Comparison of ENCODE assay signal across 8 cellular contexts in genomic region chr1:112618721-112619517, GRCh38. TPM values are rescaled to one million over a fixed set of nuclear protein-coding genes. Genes with fewer than 3 reads are reported as not detected.
DNase-seq lines count a peak whose midpoint lies in the region; ATAC-seq and TF ChIP-seq lines count a peak whose summit lies in the region.

ST7L (minus strand) TSS chr1:112619141; CDS start chr1:112619113, 28 bp downstream.

- no peaks in the 10 kb centered on the region; the same call in 1 of the 2 replicates for H3K27me3 Mint-ChIP-seq in H9 (ENCODE audit: low read depth)
- H3K27me3 Mint-ChIP-seq in activated CD4-positive, alpha-beta memory T cell treated with anti-CD3 and anti-CD28 coated beads, Interleukin-2, amount 10 ng/mL, durations not matched to agents 7 days and 5 days = no peaks in the 10 kb centered on the region

- no peak within 1 kb of the TSS for H4K8ac ChIP-seq in H9 (replicated peaks; ENCODE audit: insufficient read length, low read depth, low read length)

- no CpG with 5 or more reads among the region's 48 CpGs for WGBS in H9 (ENCODE audit: extremely low coverage, insufficient read length, low lambda C conversion rate)
- WGBS in liver = under 1% methylated on average over 48 of the region's 48 CpGs

- H3K9ac ChIP-seq in H9 (ENCODE audit: extremely low read depth, insufficient read length, low read length) (peak within 1 kb of the TSS; percentile 97), liver (ENCODE audit: low read depth in 1 of 2, low read length in 2 of 2) (peak within 1 kb of the TSS; percentile 98 to 100)

- H3K27me3 ChIP-seq in H9 (ENCODE audit: insufficient read depth, low read length) (no peaks in the 10 kb centered on the region), dorsolateral prefrontal cortex (no peaks in the 10 kb centered on the region), liver (ENCODE audit: control insufficient read depth in 4 of 4, insufficient read depth in 4 of 4, low read length in 3 of 4) (no peaks in the 10 kb centered on the region)

- TF ChIP-seq CTCF in C4-2B (conservative IDR thresholded peaks at IDR 0.05) (no peak), H9 (conservative IDR thresholded peaks at IDR 0.05) (no peak), dorsolateral prefrontal cortex (IDR thresholded peaks at IDR 0.05 in 54 of 56, conservative IDR thresholded peaks at IDR 0.05 in 2 of 56; ENCODE audit: low read depth in 1 of 56, partially characterized antibody in 56 of 56) (peak in 5 of 56 donors; percentile 1 to 24 (median 15)), liver (IDR thresholded peaks at IDR 0.05; ENCODE audit: low read depth, low read length, missing input control) (no peak)

- peak within 1 kb of the TSS; percentile 24 for H2BK120ac ChIP-seq in H9 (ENCODE audit: low read depth, low read length, poor library complexity, severe bottlenecking)

- intact Hi-C loops in dorsolateral prefrontal cortex (cut with DNase I) = loop anchor here (1.0 to 2.0 kb wide), 6 partner anchors 18 to 224 kb away; partner anchors contain the start of genes MOV10 (in 2 of the 2) and CTTNBP2NL (in 1 of the 2)

- POLR2A ChIA-PET in activated CD4-positive, alpha-beta memory T cell treated with anti-CD3 and anti-CD28 coated beads, Interleukin-2, amount 10 ng/mL, durations not matched to agents 7 days and 5 days (lab: Charles Lee) = interaction anchor here (0.6 to 7.9 kb wide), 33 partner anchors 9 to 1893 kb away, joined by 3 to 101 read pairs (median 5); partner anchors contain the start of genes ATP5PB, CTTNBP2NL, MAGI3 and MOV10

- no peaks in the 10 kb centered on the region for H3K4me1 ChIP-seq in H9 (ENCODE audit: insufficient read depth, low read length)
- peaks cover 3 to 26% (median 20%) of the 10 kb centered on the region in 4 donors for H3K4me1 ChIP-seq in liver (ENCODE audit: control insufficient read depth in 4 of 4, insufficient read depth in 4 of 4, low read length in 3 of 4)

- peak within 1 kb of the TSS; percentile 98 to 99 for H3K4me3 Mint-ChIP-seq in H9
- peak within 1 kb of the TSS; percentile 96 for H3K4me3 Mint-ChIP-seq in activated CD4-positive, alpha-beta memory T cell treated with anti-CD3 and anti-CD28 coated beads, Interleukin-2, amount 10 ng/mL, durations not matched to agents 7 days and 5 days

- DNase-seq in H9 (peak; percentile 69), NCI-H345 treated with DMSO at 0.1 percent for 48 hours (lab: John Stamatoyannopoulos, UW; ENCODE audit: unreplicated experiment) (peak; percentile 63), dorsolateral prefrontal cortex (peak; percentile 73 to 91 (median 86))
- peak; percentile 66 for DNase-seq in activated CD4-positive, alpha-beta memory T cell treated with anti-CD3 and anti-CD28 coated beads, Interleukin-2, amount 10 ng/mL, durations not matched to agents 7 days and 5 days
- DNase-seq in stimulated activated CD4-positive, alpha-beta T cell treated with anti-CD3 and anti-CD28 coated beads, Interleukin-2, amount 100 ng/mL, for 48 hours = peak; percentile 47 to 54

- peaks cover 22% of the 10 kb centered on the region; the same call in 1 of the 2 replicates for H3K79me2 ChIP-seq in H9 (ENCODE audit: insufficient read depth, low read length)

- peak within 1 kb of the TSS; percentile 58 for H4K5ac ChIP-seq in H9 (ENCODE audit: insufficient read length, low read depth, low read length)

- no peak within 1 kb of the TSS for H3T11ph ChIP-seq in H9 (ENCODE audit: low read length)

- peaks cover 12% of the 10 kb centered on the region for H3K23me2 ChIP-seq in H9 (ENCODE audit: insufficient read length, low read depth, low read length, poor library complexity, severe bottlenecking)

- peaks cover 5 to 11% (median 10%) of the 10 kb centered on the region in 3 experiments for H3K36me3 Mint-ChIP-seq in H9 (ENCODE audit: insufficient read depth in 1 of 3, low read depth in 3 of 3)
- peaks cover 35% of the 10 kb centered on the region for H3K36me3 Mint-ChIP-seq in activated CD4-positive, alpha-beta memory T cell treated with anti-CD3 and anti-CD28 coated beads, Interleukin-2, amount 10 ng/mL, durations not matched to agents 7 days and 5 days (ENCODE audit: low read depth)

- no peak for ATAC-seq in HG02588 (IDR thresholded peaks at IDR 0.05; ENCODE audit: unreplicated experiment)

- H2BK15ac ChIP-seq in H9 (ENCODE audit: low read depth, low read length) = no peak within 1 kb of the TSS

- peak; percentile 6 to 38 for TF ChIP-seq RAD21 in liver (IDR thresholded peaks at IDR 0.05)

- peak within 1 kb of the TSS; percentile 24; the same call in 1 of the 2 replicates for H3K4ac ChIP-seq in H9 (ENCODE audit: low read depth, low read length)

- H3K27ac ChIP-seq in C4-2B (peak within 1 kb of the TSS; percentile 98), H9 (ENCODE audit: insufficient read length, low read depth, low read length) (peak within 1 kb of the TSS; percentile 81), dorsolateral prefrontal cortex (peak within 1 kb of the TSS; percentile 93 to 99 (median 98)), liver (ENCODE audit: low read depth in 1 of 2, low read length in 2 of 2) (peak within 1 kb of the TSS; percentile 93 to 100)

- H3K4me3 ChIP-seq in dorsolateral prefrontal cortex = peak within 1 kb of the TSS; percentile 69 to 100 (median 94)
- H3K4me3 ChIP-seq in liver (ENCODE audit: low read depth in 1 of 3, low read length in 3 of 3) = peak within 1 kb of the TSS; percentile 84 to 100 (median 100)

- peak within 1 kb of the TSS; percentile 99 for H3K18ac ChIP-seq in H9 (ENCODE audit: insufficient read length, low read depth, low read length)

- H2AFZ ChIP-seq in H9 (ENCODE audit: low read length) = peak within 1 kb of the TSS; percentile 57

- H3K9me3 ChIP-seq in H9 (ENCODE audit: control insufficient read depth, low read depth, low read length) (no peaks in the 10 kb centered on the region), liver (ENCODE audit: control insufficient read depth in 4 of 4, low read length in 3 of 4) (no peaks in the 10 kb centered on the region)

- H3K4me1 Mint-ChIP-seq in H9 = peaks cover 12 to 24% of the 10 kb centered on the region in 2 experiments
- H3K4me1 Mint-ChIP-seq in activated CD4-positive, alpha-beta memory T cell treated with anti-CD3 and anti-CD28 coated beads, Interleukin-2, amount 10 ng/mL, durations not matched to agents 7 days and 5 days = peaks cover 28% of the 10 kb centered on the region

- H3K56ac ChIP-seq in H9 (ENCODE audit: insufficient read length, low read depth, low read length) = no peak within 1 kb of the TSS

- H2BK20ac ChIP-seq in H9 (ENCODE audit: low read depth, low read length, poor library complexity, severe bottlenecking) = no peak within 1 kb of the TSS

- H3K14ac ChIP-seq in H9 (ENCODE audit: insufficient read depth, low read length) = peak within 1 kb of the TSS; percentile 99

- H4K20me1 ChIP-seq in H9 (ENCODE audit: control insufficient read depth, insufficient read depth, insufficient read length) = no peaks in the 10 kb centered on the region

- H3K79me1 ChIP-seq in H9 (ENCODE audit: insufficient read depth, low read depth, low read length, poor library complexity, severe bottlenecking) = peaks cover 7% of the 10 kb centered on the region

- CTCF ChIA-PET in activated CD4-positive, alpha-beta memory T cell treated with anti-CD3 and anti-CD28 coated beads, Interleukin-2, amount 10 ng/mL, durations not matched to agents 7 days and 5 days (lab: Charles Lee) = interaction anchor here (0.6 to 9.0 kb wide), 5 partner anchors 97 to 454 kb away, joined by 3 to 96 read pairs (median 7); partner anchors contain the start of genes LRIG2 and PPM1J

- H3K4me2 ChIP-seq in H9 (ENCODE audit: insufficient read depth, insufficient read length, low read length) = peak within 1 kb of the TSS; percentile 88

- no peak within 1 kb of the TSS for H2AK5ac ChIP-seq in H9 (ENCODE audit: insufficient read length, low read length)

- peak within 1 kb of the TSS; percentile 89 for H4K91ac ChIP-seq in H9 (ENCODE audit: insufficient read length, low read depth, low read length)

- H3K9me3 Mint-ChIP-seq in H9 = no peaks in the 10 kb centered on the region
- H3K9me3 Mint-ChIP-seq in activated CD4-positive, alpha-beta memory T cell treated with anti-CD3 and anti-CD28 coated beads, Interleukin-2, amount 10 ng/mL, durations not matched to agents 7 days and 5 days = no peaks in the 10 kb centered on the region

- peak within 1 kb of the TSS; percentile 6 for H2BK5ac ChIP-seq in H9 (ENCODE audit: insufficient read length, low read length)

- H3K23ac ChIP-seq in H9 (ENCODE audit: insufficient read length, low read depth, low read length) = no peak within 1 kb of the TSS

- peak within 1 kb of the TSS; percentile 99 to 100 (median 99) for H3K27ac Mint-ChIP-seq in H9
- H3K27ac Mint-ChIP-seq in activated CD4-positive, alpha-beta memory T cell treated with anti-CD3 and anti-CD28 coated beads, Interleukin-2, amount 10 ng/mL, durations not matched to agents 7 days and 5 days = peak within 1 kb of the TSS; percentile 99

- H2BK12ac ChIP-seq in H9 (ENCODE audit: insufficient read length, low read depth, low read length) = peak within 1 kb of the TSS; percentile 3

- H3K36me3 ChIP-seq in liver (ENCODE audit: control insufficient read depth in 4 of 4, insufficient read depth in 3 of 4, low read depth in 1 of 4, low read length in 3 of 4) = peaks cover 0 to 8% (median 2%) of the 10 kb centered on the region in 4 donors

TF ChIP-seq in liver, 16 proteins besides CTCF, POLR2A, EP300 and RAD21 (continues in another document):
- TF ChIP-seq EGR1 (IDR thresholded peaks at IDR 0.05; ENCODE audit: low read depth in 2 of 2) = no peak
- no peak for TF ChIP-seq MAX (IDR thresholded peaks at IDR 0.05)
- no peak for TF ChIP-seq FOXA1 (IDR thresholded peaks at IDR 0.05)
- TF ChIP-seq TAF1 (conservative IDR thresholded peaks at IDR 0.05) = peak; percentile 42
- TF ChIP-seq HNF4G (IDR thresholded peaks at IDR 0.05) = no peak
- TF ChIP-seq RXRA (IDR thresholded peaks at IDR 0.05) = no peak
- peak in 1 of 2 donors; percentile 81 for TF ChIP-seq GABPA (IDR thresholded peaks at IDR 0.05 in 1 of 2, conservative IDR thresholded peaks at IDR 0.05 in 1 of 2)

RNA-seq across cellular contexts. Expression of gene ST7L, which starts in this region (rescaled TPM):
- total RNA-seq in H9 (2021) (15.4 and 16.0 TPM in 2 replicates), dorsolateral prefrontal cortex (10 to 100 TPM; 20.2 to 48.0 (median 32.2) TPM), liver (10 to 100 TPM; 10.4 to 13.6 TPM)
- total RNA-seq in activated CD4-positive, alpha-beta memory T cell treated with anti-CD3 and anti-CD28 coated beads, Interleukin-2, amount 10 ng/mL, durations not matched to agents 7 days and 5 days = 10 to 100 TPM; 13.7 to 14.0 TPM
- polyA plus RNA-seq in liver = 1 to 10 TPM; 4.9 to 8.7 TPM
